Comparison of ENCODE assay signal across 8 cellular contexts in the genomic region with DNA sequence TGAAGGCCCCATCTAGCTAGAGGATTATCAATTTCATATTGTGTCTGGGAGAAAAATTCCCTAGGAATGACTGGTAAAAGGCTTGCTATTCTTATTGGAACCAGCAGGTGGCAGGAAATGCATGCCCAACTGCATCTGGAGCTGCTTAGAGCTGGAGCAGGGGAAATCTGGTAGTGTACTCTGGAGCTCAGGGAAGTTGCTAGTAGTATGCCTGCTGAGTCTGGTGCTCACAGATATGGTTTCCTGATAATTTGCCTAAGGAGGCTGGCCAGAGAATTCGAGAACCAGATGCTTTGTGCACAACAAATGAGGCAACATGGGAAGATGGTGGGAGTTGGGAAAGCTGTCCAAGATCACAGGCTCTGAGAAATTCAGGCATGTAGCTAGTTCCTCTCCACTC. TPM values are rescaled to one million over a fixed set of nuclear protein-coding genes. Genes with fewer than 3 reads are reported as not detected.
A peak's percentile ranks its signal among the peaks of the same experiment; 100 is the strongest.
DNase-seq lines count a peak whose midpoint lies in the region; ATAC-seq, FAIRE-seq and TF ChIP-seq lines count a peak whose summit lies in the region.

No MANE protein-coding gene starts in this region.

- no peak overlapping the region for H3K27ac Mint-ChIP-seq in naive thymus-derived CD4-positive, alpha-beta T cell

- no peak overlapping the region for H3K4me3 Mint-ChIP-seq in naive thymus-derived CD4-positive, alpha-beta T cell

- intact Hi-C loops in naive thymus-derived CD4-positive, alpha-beta T cell (cut with micrococcal nuclease) = loop anchor here (1.0 to 10.0 kb wide), 6 partner anchors 318 to 689 kb away; no protein-coding TSS in a partner anchor

- H3K9me3 Mint-ChIP-seq in naive thymus-derived CD4-positive, alpha-beta T cell = peaks cover 0 to 11% (median 1%) of the 10 kb centered on the region in 11 donors

- FAIRE-seq in TTC549 (lab: Jason Lieb, UNC) = peak; percentile 74

- DNase-seq in A172 (ENCODE audit: low spot score) = peak; percentile 75
- DNase-seq in EL = peak; percentile 67
- peak; percentile 42 for DNase-seq in NCI-H187 treated with DMSO at 0.1 percent for 48 hours (lab: John Stamatoyannopoulos, UW)
- peak; percentile 76 for DNase-seq in fibroblast of gingiva (ENCODE audit: low read depth)
- peak in 6 of 9 donors; percentile 2 to 37 (median 22) for DNase-seq in naive thymus-derived CD4-positive, alpha-beta T cell

- no peak overlapping the region for H3K27ac ChIP-seq in HEK293 (ENCODE audit: extremely low read depth, low read depth, low read length)
- H3K27ac ChIP-seq in naive thymus-derived CD4-positive, alpha-beta T cell (ENCODE audit: low read depth, low read length) = no peak overlapping the region

- peak; percentile 63 for ATAC-seq in naive thymus-derived CD4-positive, alpha-beta T cell
- no peak for ATAC-seq in HG03045 (IDR thresholded peaks at IDR 0.05; ENCODE audit: unreplicated experiment)

- no peaks in the 10 kb centered on the region for H3K9me3 ChIP-seq in HEK293 (ENCODE audit: control insufficient read depth, insufficient read depth, low read depth, low read length)
- H3K9me3 ChIP-seq in naive thymus-derived CD4-positive, alpha-beta T cell (ENCODE audit: control insufficient read depth in 2 of 3, low read length in 3 of 3) = no peaks in the 10 kb centered on the region

- H3K4me3 ChIP-seq in HEK293 (ENCODE audit: low read depth, low read length) = no peak overlapping the region
- H3K4me3 ChIP-seq in naive thymus-derived CD4-positive, alpha-beta T cell (ENCODE audit: low read length) = no peak overlapping the region

- CTCF ChIA-PET in HEK293 (lab: Yijun Ruan, JAX) = interaction anchor here (0.5 to 3.4 kb wide), 53 partner anchors 9 to 689 kb away, joined by 3 to 142 read pairs (median 4); a partner anchor contains a TSS
- CTCF ChIA-PET in naive thymus-derived CD4-positive, alpha-beta T cell (lab: Charles Lee) = interaction anchor here (0.8 to 5.9 kb wide), 6 partner anchors 27 to 524 kb away, joined by 3 to 163 read pairs (median 4); no protein-coding TSS in a partner anchor

- peak; percentile 64 for TF ChIP-seq CTCF in HEK293 (tag by site-specific recombination; IDR thresholded peaks at IDR 0.05)

- POLR2A ChIA-PET in HEK293 (lab: Yijun Ruan, JAX) = interaction anchor here (1.0 to 1.5 kb wide), 2 partner anchors 317 to 524 kb away, joined by 3 to 7 read pairs; no protein-coding TSS in a partner anchor
- POLR2A ChIA-PET in naive thymus-derived CD4-positive, alpha-beta T cell (lab: Charles Lee) = interaction anchor here (0.6 kb wide), 1 partner anchor 196 kb away, joined by 3 read pairs; no protein-coding TSS in a partner anchor

- peaks cover 11 to 14% of the 10 kb centered on the region in 2 experiments; a peak in 2 of 3 replicates for H3K36me3 ChIP-seq in HEK293 (ENCODE audit: control insufficient read depth in 2 of 2, insufficient read depth in 1 of 2, low read length in 2 of 2)
- no peaks in the 10 kb centered on the region for H3K36me3 ChIP-seq in naive thymus-derived CD4-positive, alpha-beta T cell (ENCODE audit: control insufficient read depth in 2 of 3, insufficient read depth in 3 of 3, low read length in 3 of 3)

- H3K27me3 Mint-ChIP-seq in naive thymus-derived CD4-positive, alpha-beta T cell = no peaks in the 10 kb centered on the region

- H3K36me3 Mint-ChIP-seq in naive thymus-derived CD4-positive, alpha-beta T cell = peaks cover 0 to 25% (median 9%) of the 10 kb centered on the region in 5 donors

- peaks cover 2 to 11% (median 6%) of the 10 kb centered on the region in 7 donors for H3K4me1 Mint-ChIP-seq in naive thymus-derived CD4-positive, alpha-beta T cell

- H3K27me3 ChIP-seq in naive thymus-derived CD4-positive, alpha-beta T cell (ENCODE audit: control insufficient read depth in 2 of 2, insufficient read depth in 2 of 2, low read length in 2 of 2) = no peaks in the 10 kb centered on the region

- H3K4me1 ChIP-seq in HEK293 (ENCODE audit: control insufficient read depth, insufficient read depth, low read length) = no peaks in the 10 kb centered on the region
- H3K4me1 ChIP-seq in naive thymus-derived CD4-positive, alpha-beta T cell (ENCODE audit: control insufficient read depth in 2 of 2, insufficient read depth in 2 of 2, low read length in 2 of 2) = no peaks in the 10 kb centered on the region

TF ChIP-seq in HEK293, 187 proteins besides CTCF, POLR2A, EP300 and RAD21:
- TF ChIP-seq ZNF660 (tag by site-specific recombination; IDR thresholded peaks at IDR 0.05) (0 out of 2 replicates have a peak, but pooled peaks have one; percentile 58), ZEB2 (tag by site-specific recombination; IDR thresholded peaks at IDR 0.05) (no peak), ZNF335 (tag by site-specific recombination; conservative IDR thresholded peaks at IDR 0.05) (peak; percentile 70), ZNF112 (tag by site-specific recombination; IDR thresholded peaks at IDR 0.05) (no peak), ZFP69B (tag by site-specific recombination; IDR thresholded peaks at IDR 0.05) (no peak), IKZF3 (tag by site-specific recombination; IDR thresholded peaks at IDR 0.05) (0 out of 2 replicates have a peak, but pooled peaks have one; percentile 24), ZNF837 (tag by site-specific recombination; IDR thresholded peaks at IDR 0.05) (no peak), ZNF510 (tag by site-specific recombination; IDR thresholded peaks at IDR 0.05; ENCODE audit: insufficient replicate concordance) (no peak), ZNF501 (tag by site-specific recombination; IDR thresholded peaks at IDR 0.05) (no peak), ZNF654 (tag by site-specific recombination; IDR thresholded peaks at IDR 0.05; ENCODE audit: low read depth) (peak; percentile 78), ZNF600 (tag by site-specific recombination; IDR thresholded peaks at IDR 0.05) (no peak)
- TF ChIP-seq, protein P1, sequence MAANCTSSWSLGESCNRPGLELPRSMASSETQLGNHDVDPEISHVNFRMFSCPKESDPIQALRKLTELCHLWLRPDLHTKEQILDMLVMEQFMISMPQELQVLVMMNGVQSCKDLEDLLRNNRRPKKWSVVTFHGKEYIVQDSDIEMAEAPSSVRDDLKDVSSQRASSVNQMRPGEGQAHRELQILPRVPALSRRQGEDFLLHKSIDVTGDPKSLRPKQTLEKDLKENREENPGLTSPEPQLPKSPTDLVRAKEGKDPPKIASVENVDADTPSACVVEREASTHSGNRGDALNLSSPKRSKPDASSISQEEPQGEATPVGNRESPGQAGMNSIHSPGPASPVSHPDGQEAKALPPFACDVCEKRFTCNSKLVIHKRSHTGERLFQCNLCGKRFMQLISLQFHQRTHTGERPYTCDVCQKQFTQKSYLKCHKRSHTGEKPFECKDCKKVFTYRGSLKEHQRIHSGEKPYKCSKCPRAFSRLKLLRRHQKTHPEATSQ (tag by site-specific recombination; IDR thresholded peaks at IDR 0.05) = no peak

RNA-seq across cellular contexts. Expression of a gene that starts 53.7 kb away (rescaled TPM):
- total RNA-seq in A172 (2014; rRNA removed; shearing (Covaris generic)) = 360 and 395 TPM in 2 replicates
- total RNA-seq in naive thymus-derived CD4-positive, alpha-beta T cell = 100 to 1,000 TPM in 3 of 5 experiments, 10 to 100 TPM in 2; 86.1 to 244 (median 167) TPM
- polyA plus RNA-seq in naive thymus-derived CD4-positive, alpha-beta T cell = 100 to 1,000 TPM; 146 to 158 TPM

Comparison
In these comparisons a context has a peak if more than half of its experiments do, and no peak if none do; other contexts are left out.
1. DNase-seq: peak in every context shown above with its lines; median percentile 76 in fibroblast of gingiva; 75 in A172; 67 in EL; 42 in NCI-H187 treated with DMSO at 0.1 percent for 48 hours; 22 in naive thymus-derived CD4-positive, alpha-beta T cell.